Comparison of ENCODE assay signal across 9 cellular contexts in genomic region chr13:75416327-75417005, GRCh38.
DNase-seq lines count a peak whose midpoint lies in the region; ATAC-seq, FAIRE-seq and TF ChIP-seq lines count a peak whose summit lies in the region.
"Had no signal": no experiment of that assay in that cellular context is flagged by ENCODE, and none has a peak within 500 bp of the region (broad histone marks: within the 10 kb centered on the region; RNA-seq: fewer than 3 reads in every experiment).

No MANE protein-coding gene starts in this region.

- no peak overlapping the region for H3K4me2 ChIP-seq in HepG2 (ENCODE audit: low read depth, low read length)
- H3K4me2 ChIP-seq in GM12878 (ENCODE audit: control insufficient read depth, insufficient read depth), result peak overlapping the region; percentile 19

- H4K20me1 ChIP-seq in HepG2 (ENCODE audit: insufficient read depth, low read length), result peaks cover 17% of the 10 kb centered on the region
- H4K20me1 ChIP-seq in GM12878 (ENCODE audit: control insufficient read depth, insufficient read depth), result no peaks in the 10 kb centered on the region

- no TSS peak for BruUV-seq in HepG2 (replicated peaks; lab: Mats Ljungman, UMichigan)
- no TSS peak for BruUV-seq in GM12878 (replicated peaks; lab: Mats Ljungman, UMichigan)

- DNase-seq in HepG2 (ENCODE audit: low spot score), result no peak
- DNase-seq in right lobe of liver, result no peak
- DNase-seq in GM12878 (ENCODE audit: low read depth, low spot score), result peak; percentile 36
- DNase-seq in uterus, result no peak
- no peak for DNase-seq in H4 (ENCODE audit: low spot score)
- no peak for DNase-seq in SK-N-DZ (ENCODE audit: low spot score)
- no peak for DNase-seq in T-helper 2 cell treated with Interferon-gamma antibody and Interleukin-4, amounts not matched to agents 5 μg/mL and 100 μg/mL, for 36 hours (ENCODE audit: low spot score)
- DNase-seq: aorta had no signal

- H3K27me3 ChIP-seq in HepG2 (ENCODE audit: control insufficient read depth in 1 of 2, insufficient read depth in 2 of 2, low read length in 2 of 2) (no peaks in the 10 kb centered on the region), right lobe of liver (no peaks in the 10 kb centered on the region), GM12878 (replicated peaks in 1 of 2; ENCODE audit: control insufficient read depth in 2 of 2, insufficient read depth in 2 of 2, low read length in 1 of 2) (no peaks in the 10 kb centered on the region), uterus (no peaks in the 10 kb centered on the region)

- H3K4me3 Mint-ChIP-seq in T-helper 2 cell treated with Interferon-gamma antibody and Interleukin-4, amounts not matched to agents 5 μg/mL and 100 μg/mL, for 36 hours, result no peak overlapping the region

- H3K9me3 Mint-ChIP-seq in T-helper 2 cell treated with Interferon-gamma antibody and Interleukin-4, amounts not matched to agents 5 μg/mL and 100 μg/mL, for 36 hours, result no peaks in the 10 kb centered on the region

- peaks cover 0 to 10% of the 10 kb centered on the region in 2 experiments; a peak in 2 of 5 replicates for H3K36me3 ChIP-seq in HepG2 (replicated peaks in 1 of 2; ENCODE audit: control insufficient read depth in 1 of 2, insufficient read depth in 2 of 2, low read length in 2 of 2)
- H3K36me3 ChIP-seq in right lobe of liver, result no peaks in the 10 kb centered on the region
- H3K36me3 ChIP-seq in GM12878 (ENCODE audit: control insufficient read depth in 2 of 2, insufficient read depth in 2 of 2, low read length in 1 of 2), result no peaks in the 10 kb centered on the region
- H3K36me3 ChIP-seq in uterus, result no peaks in the 10 kb centered on the region

- no peak; the same call in 1 of the 2 replicates for TF ChIP-seq CTCF in HepG2 (CRISPR knock-in tag; IDR thresholded peaks at IDR 0.05)
- no peak for TF ChIP-seq CTCF in right lobe of liver (IDR thresholded peaks at IDR 0.05)
- peak in 2 of 3 experiments; percentile 18 to 22; a peak in 2 of 6 replicates for TF ChIP-seq CTCF in GM12878 (IDR thresholded peaks at IDR 0.05 in 2 of 3, conservative IDR thresholded peaks at IDR 0.05 in 1 of 3; ENCODE audit: control insufficient read depth in 2 of 3, extremely low read depth in 1 of 3, insufficient read depth in 1 of 3, low read depth in 3 of 3, low read length in 3 of 3)
- no peak for TF ChIP-seq CTCF in uterus (IDR thresholded peaks at IDR 0.05)

- H3K4me1 ChIP-seq in HepG2 (ENCODE audit: insufficient read depth, low read length) (peaks cover 90% of the 10 kb centered on the region), right lobe of liver (peaks cover 0 to 44% (median 17%) of the 10 kb centered on the region in 4 donors), GM12878 (ENCODE audit: control insufficient read depth, insufficient read depth, low read length) (peaks cover 17% of the 10 kb centered on the region), uterus (peaks cover 9% of the 10 kb centered on the region in 2 donors)

- no peak overlapping the region for H2AFZ ChIP-seq in HepG2 (ENCODE audit: low read length)
- no peak overlapping the region for H2AFZ ChIP-seq in GM12878 (ENCODE audit: control insufficient read depth, low read depth, low read length)

- H3K9me3 ChIP-seq in HepG2 (ENCODE audit: low read length) (no peaks in the 10 kb centered on the region), right lobe of liver (no peaks in the 10 kb centered on the region), GM12878 (replicated peaks; ENCODE audit: control insufficient read depth, insufficient read depth, low read length) (no peaks in the 10 kb centered on the region), uterus (no peaks in the 10 kb centered on the region)

- no peak for TF ChIP-seq EP300 in HepG2 (IDR thresholded peaks at IDR 0.05; ENCODE audit: low read depth in 2 of 2, low read length in 2 of 2)
- no peak for TF ChIP-seq EP300 in HepG2 (CRISPR knock-in tag; IDR thresholded peaks at IDR 0.05; ENCODE audit: borderline replicate concordance)
- no peak for TF ChIP-seq EP300 in GM12878 (IDR thresholded peaks at IDR 0.05; ENCODE audit: borderline replicate concordance in 1 of 2, control insufficient read depth in 1 of 2, low read depth in 2 of 2, low read length in 2 of 2)

- H3K9ac ChIP-seq in HepG2 (ENCODE audit: insufficient read depth, low read depth, low read length) (no peak overlapping the region), GM12878 (ENCODE audit: control insufficient read depth, insufficient read depth, low read length) (no peak overlapping the region)

- no peak for FAIRE-seq in HepG2 (lab: Jason Lieb, UNC)
- peak; percentile 13 for FAIRE-seq in GM12878 (lab: Jason Lieb, UNC)

- H3K4me3 ChIP-seq in HepG2 (replicated peaks in 1 of 3; ENCODE audit: insufficient read depth in 1 of 3, low read depth in 2 of 3, low read length in 3 of 3), result no peak overlapping the region
- no peak overlapping the region for H3K4me3 ChIP-seq in right lobe of liver
- H3K4me3 ChIP-seq in GM12878, result no peak overlapping the region
- no peak overlapping the region for H3K4me3 ChIP-seq in uterus

- no peak overlapping the region for H3K27ac Mint-ChIP-seq in T-helper 2 cell treated with Interferon-gamma antibody and Interleukin-4, amounts not matched to agents 5 μg/mL and 100 μg/mL, for 36 hours

- H3K36me3 Mint-ChIP-seq in T-helper 2 cell treated with Interferon-gamma antibody and Interleukin-4, amounts not matched to agents 5 μg/mL and 100 μg/mL, for 36 hours (ENCODE audit: low read depth), result no peaks in the 10 kb centered on the region

- intact Hi-C loops in HepG2 (cut with micrococcal nuclease; ENCODE audit: unreplicated experiment) (no loop called here), right lobe of liver (cut with DNase I) (no loop called here), GM12878 (cut with micrococcal nuclease; ENCODE audit: unreplicated experiment) (no loop called here), uterus (cut with DNase I; ENCODE audit: low total_unique reads) (no loop called here)

- H3K27me3 Mint-ChIP-seq in T-helper 2 cell treated with Interferon-gamma antibody and Interleukin-4, amounts not matched to agents 5 μg/mL and 100 μg/mL, for 36 hours (ENCODE audit: low read depth), result no peaks in the 10 kb centered on the region

- no peak for TF ChIP-seq POLR2A in HepG2 (IDR thresholded peaks at IDR 0.05; ENCODE audit: insufficient read depth in 1 of 2, low read depth in 2 of 2, low read length in 2 of 2)
- TF ChIP-seq POLR2A in right lobe of liver (IDR thresholded peaks at IDR 0.05), result no peak
- no peak for TF ChIP-seq POLR2A in GM12878 (IDR thresholded peaks at IDR 0.05; ENCODE audit: low read depth, low read length)
- TF ChIP-seq POLR2A in uterus (IDR thresholded peaks at IDR 0.05), result no peak

- RAD21 ChIA-PET in GM12878 (lab: Charles Lee; ENCODE audit: unreplicated experiment), result interaction anchor here (1.7 kb wide), 1 partner anchor 43 kb away, joined by 8 read pairs; no protein-coding TSS in a partner anchor

- WGBS in HepG2 (ENCODE audit: low lambda C conversion rate), result 75% methylated on average over 6 of the region's 6 CpGs
- WGBS in right lobe of liver (ENCODE audit: insufficient coverage, low coverage, low lambda C conversion rate, missing lambda C conversion rate), result 33% methylated on average over 6 of the region's 6 CpGs
- WGBS in GM12878 (ENCODE audit: insufficient coverage, insufficient replicate concordance, low lambda C conversion rate, missing lambda C conversion rate), result 8% methylated on average over 6 of the region's 6 CpGs

- no peak for TF ChIP-seq RAD21 in HepG2 (CRISPR knock-in tag; IDR thresholded peaks at IDR 0.05)
- peak; percentile 62 for TF ChIP-seq RAD21 in GM12878 (IDR thresholded peaks at IDR 0.05; ENCODE audit: insufficient read depth, low read depth, low read length)

- in situ Hi-C loops in HepG2 (cut with HindIII; ENCODE audit: extremely low pct_ligation_motif_present, low pct_unique_long_range_greater_than_20kb), result no loop called here
- in situ Hi-C loops in GM12878 (cut with MboI), result no loop called here

- CTCF ChIA-PET in HepG2 (lab: Yijun Ruan, JAX; ENCODE audit: low intra/inter-chr PET ratio, low total read pairs) (no interaction called here), GM12878 (lab: Yijun Ruan, JAX) (interaction anchor here (1.3 to 5.8 kb wide), 4 partner anchors 40 to 66 kb away, joined by 3 to 41 read pairs (median 4); no protein-coding TSS in a partner anchor)

- H3K4me1 Mint-ChIP-seq in T-helper 2 cell treated with Interferon-gamma antibody and Interleukin-4, amounts not matched to agents 5 μg/mL and 100 μg/mL, for 36 hours (ENCODE audit: low read depth), result peaks cover 3% of the 10 kb centered on the region

- H3K79me2 ChIP-seq in HepG2 (ENCODE audit: insufficient read depth, low read length), result peaks cover 93% of the 10 kb centered on the region
- H3K79me2 ChIP-seq in GM12878 (ENCODE audit: control insufficient read depth, insufficient read depth, low read length), result peaks cover 9% of the 10 kb centered on the region

- SMC1A ChIA-PET in GM12878 (lab: Charles Lee; ENCODE audit: uncharacterized antibody, unreplicated experiment), result interaction anchor here (0.6 to 3.5 kb wide), 16 partner anchors 11 to 127 kb away, joined by 3 to 12 read pairs (median 3); partner anchors contain the start of gene TBC1D4

- peak overlapping the region; percentile 23 for H3K27ac ChIP-seq in HepG2 (ENCODE audit: extremely low read length, insufficient read depth, low read length)
- H3K27ac ChIP-seq in right lobe of liver, result peak overlapping the region in 1 of 3 donors; percentile 11
- peak overlapping the region; percentile 4; the same call in 1 of the 2 replicates for H3K27ac ChIP-seq in GM12878 (ENCODE audit: control insufficient read depth, insufficient read depth)
- peak overlapping the region; percentile 42 to 65 for H3K27ac ChIP-seq in uterus

- ATAC-seq in HepG2 (no peak), right lobe of liver (no peak), HG02798 (IDR thresholded peaks at IDR 0.05; ENCODE audit: poor library complexity, unreplicated experiment) (peak; percentile 65), GM12878 (peak; percentile 90)

- POLR2A ChIA-PET in HepG2 (lab: Yijun Ruan, JAX) (no interaction called here), GM12878 (lab: Charles Lee) (interaction anchor here (0.6 kb wide), 1 partner anchor 499 kb away, joined by 3 read pairs; no protein-coding TSS in a partner anchor)

TF ChIP-seq in HepG2, 621 proteins besides CTCF, POLR2A, EP300 and RAD21 (continues in another document):
- TF ChIP-seq NFIC (IDR thresholded peaks at IDR 0.05; ENCODE audit: low read length), result no peak

TF ChIP-seq in GM12878, 131 proteins besides CTCF, POLR2A, EP300 and RAD21 (continues in another document):
- TF ChIP-seq NFIC (IDR thresholded peaks at IDR 0.05; ENCODE audit: low read depth, low read length), result peak; percentile 70
- TF ChIP-seq FOXM1 (IDR thresholded peaks at IDR 0.05; ENCODE audit: low read depth, low read length), result peak; percentile 83
- TF ChIP-seq SUZ12 (IDR thresholded peaks at IDR 0.05; ENCODE audit: unreplicated experiment), result no peak
- TF ChIP-seq CREM (IDR thresholded peaks at IDR 0.05; ENCODE audit: low read depth), result peak; percentile 16; the same call in 1 of the 2 replicates

Comparison
In these comparisons a context has a peak if more than half of its experiments do, and no peak if none do; other contexts are left out.
1. ATAC-seq: peak in HG02798 (single experiment) and GM12878 (single experiment); none in HepG2 (single experiment) and right lobe of liver (0 of 4).
2. CTCF ChIP-seq: peak in GM12878 (2 of 3); none in HepG2 (single experiment), right lobe of liver (0 of 4) and uterus (0 of 4).
3. Of the 75 proteins assayed by ChIP-seq in both HepG2 and GM12878: peak only in HepG2: none; only in GM12878: ATF2, BCL3, CREM, CTCF, EED, FOXM1 and 6 more; in both: none; in neither: 63.